In genomic region chr12:21934173-21934572, GRCh38 we compare ENCODE assay signal across 18 cellular contexts. TPM values are rescaled to one million over a fixed set of nuclear protein-coding genes. Genes with fewer than 3 reads are reported as not detected.
DNase-seq lines count a peak whose midpoint lies in the region; ATAC-seq and TF ChIP-seq lines count a peak whose summit lies in the region.
"Had no signal": no experiment of that assay in that cellular context is flagged by ENCODE, and none has a peak within 500 bp of the region (broad histone marks: within the 10 kb centered on the region; RNA-seq: fewer than 3 reads in every experiment).

No MANE protein-coding gene starts in this region.

- intact Hi-C loops in gastrocnemius medialis (cut with DNase I; ENCODE audit: low total_unique reads), result no loop called here

- no peaks in the 10 kb centered on the region for H3K4me1 Mint-ChIP-seq in type B pancreatic cell (ENCODE audit: unreplicated experiment)

- no peaks in the 10 kb centered on the region for H3K9me3 ChIP-seq in gastrocnemius medialis
- H3K9me3 ChIP-seq: A549 had no signal

- no peak for TF ChIP-seq CTCF in gastrocnemius medialis (IDR thresholded peaks at IDR 0.05 in 4 of 5, conservative IDR thresholded peaks at IDR 0.05 in 1 of 5)
- TF ChIP-seq CTCF in type B pancreatic cell (conservative IDR thresholded peaks at IDR 0.05), result no peak

- peaks cover 19 to 20% of the 10 kb centered on the region in 2 donors for H3K4me1 ChIP-seq in gastrocnemius medialis
- H3K4me1 ChIP-seq: A549 had no signal

- no peak overlapping the region for H3K27ac Mint-ChIP-seq in type B pancreatic cell

- ATAC-seq in gastrocnemius medialis, result no peak
- ATAC-seq in HG02798 (IDR thresholded peaks at IDR 0.05; ENCODE audit: poor library complexity, unreplicated experiment), result no peak
- ATAC-seq: A549 had no signal

- DNase-seq in EH (ENCODE audit: low read depth) (peak; percentile 31), LHCN-M2 (ENCODE audit: low read depth) (peak; percentile 28), fibroblast of gingiva (ENCODE audit: low read depth) (peak; percentile 1), gastrocnemius medialis (no peak), type B pancreatic cell (ENCODE audit: extremely low spot score, unreplicated experiment) (no peak), amniotic stem cell (lab: John Stamatoyannopoulos, UW) (no peak)
- DNase-seq: DND-41, Karpas-422, MM.1S, NCI-H1105, NCI-H1694 treated with DMSO at 0.1 percent for 48 hours, NCI-H345, NCI-H69, SIG-M5 had no signal

- no peaks in the 10 kb centered on the region for H3K9me3 Mint-ChIP-seq in type B pancreatic cell

- peaks cover 72% of the 10 kb centered on the region for H3K27me3 Mint-ChIP-seq in type B pancreatic cell

- H3K4me3 Mint-ChIP-seq in type B pancreatic cell, result no peak overlapping the region

- H3K36me3 ChIP-seq in gastrocnemius medialis, result peaks cover 0 to 59% of the 10 kb centered on the region in 2 donors

- peaks cover 4% of the 10 kb centered on the region for H3K36me3 Mint-ChIP-seq in type B pancreatic cell

- in situ Hi-C loops in gastrocnemius medialis (cut with MboI; ENCODE audit: low sequenced_read_pairs in 4 of 4), result no loop called here

- no peak overlapping the region for H3K4me3 ChIP-seq in gastrocnemius medialis
- H3K4me3 ChIP-seq: A549 had no signal

- TF ChIP-seq POLR2A in gastrocnemius medialis (IDR thresholded peaks at IDR 0.05), result no peak

- peak overlapping the region; percentile 1 to 27 (median 24) for H3K27ac ChIP-seq in gastrocnemius medialis
- H3K27ac ChIP-seq: A549, C4-2B had no signal

- no peaks in the 10 kb centered on the region for H3K27me3 ChIP-seq in gastrocnemius medialis

RNA-seq across cellular contexts. Expression of gene ABCC9, which starts 7.1 kb away (rescaled TPM):
- 0.23 and 0.26 TPM in 2 replicates for total RNA-seq in LHCN-M2 (2014; rRNA removed)
- 0.04 TPM for polyA plus RNA-seq in LHCN-M2 (2012)
- total RNA-seq in gastrocnemius medialis, result 100 to 1,000 TPM in 3 of 4 donors, 10 to 100 TPM in 1; 76.1 to 140 (median 118) TPM
- total RNA-seq in type B pancreatic cell (ENCODE audit: low replicate concordance), result 2.6 and 7.8 TPM in 2 replicates
- total RNA-seq: HT-29 had no signal

Comparison
In these comparisons a context has a peak if more than half of its experiments do, and no peak if none do; other contexts are left out.
1. DNase-seq: peak in EH (single experiment), LHCN-M2 (single experiment) and fibroblast of gingiva (single experiment); none in gastrocnemius medialis (0 of 2), type B pancreatic cell (single experiment) and amniotic stem cell (single experiment).